Comparison of ENCODE assay signal across 8 cellular contexts in the genomic region with DNA sequence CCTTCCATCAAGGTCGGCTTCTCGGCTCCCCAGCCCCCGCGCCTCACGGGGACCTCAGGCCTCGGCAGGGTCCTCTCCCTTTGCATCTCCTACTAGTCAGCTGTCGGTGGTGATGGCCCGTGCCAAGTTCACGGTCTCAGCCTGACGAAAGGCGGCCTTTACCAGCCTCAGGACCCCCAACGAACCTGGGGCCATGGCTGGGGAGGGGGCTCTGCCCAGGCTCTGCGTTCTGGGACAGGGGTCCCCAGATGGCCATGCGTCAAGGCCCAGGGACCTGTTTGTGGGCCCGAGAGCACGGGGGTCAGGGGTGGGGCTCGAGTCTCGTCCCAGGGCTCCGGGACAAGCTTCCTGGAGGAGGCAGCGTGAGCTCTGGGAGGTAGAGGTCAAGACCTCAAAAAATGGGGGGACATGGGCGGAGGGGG. TPM values are rescaled to one million over a fixed set of nuclear protein-coding genes. Genes with fewer than 3 reads are reported as not detected.
DNase-seq lines count a peak whose midpoint lies in the region; ATAC-seq, FAIRE-seq and TF ChIP-seq lines count a peak whose summit lies in the region.

No MANE protein-coding gene starts in this region.

- H3K4me3 ChIP-seq in CD4-positive, CD25-positive, alpha-beta regulatory T cell (ENCODE audit: low read depth, low read length), result no peak overlapping the region
- H3K4me3 ChIP-seq in PC-9 (peak overlapping the region; percentile 46; the same call in 1 of the 2 replicates), endodermal cell (ENCODE audit: low read length) (no peak overlapping the region), neural progenitor cell (peak overlapping the region; percentile 39)

- POLR2A ChIA-PET in PC-9 (lab: Charles Lee; ENCODE audit: unreplicated experiment), result interaction anchor here (0.6 kb wide), 1 partner anchor 221 kb away, joined by 17 read pairs; no protein-coding TSS in a partner anchor

- intact Hi-C loops in PC-9 (cut with micrococcal nuclease; ENCODE audit: unreplicated experiment), result loop anchor here (1.0 to 2.0 kb wide), 3 partner anchors 119 to 210 kb away; a partner anchor contains a TSS

- peak overlapping the region; percentile 74 for H3K27ac ChIP-seq in CD4-positive, CD25-positive, alpha-beta regulatory T cell (ENCODE audit: insufficient read depth, low read length, poor library complexity, severe bottlenecking)
- H3K27ac ChIP-seq in PC-9, result peak overlapping the region; percentile 51; the same call in 1 of the 2 replicates
- H3K27ac ChIP-seq in endodermal cell (ENCODE audit: low read depth, low read length), result no peak overlapping the region
- no peak overlapping the region for H3K27ac ChIP-seq in neural progenitor cell

- H3K9me3 ChIP-seq in CD4-positive, CD25-positive, alpha-beta regulatory T cell (ENCODE audit: control insufficient read depth in 2 of 2, low read length in 2 of 2), result no peaks in the 10 kb centered on the region
- no peaks in the 10 kb centered on the region for H3K9me3 ChIP-seq in PC-9 (ENCODE audit: insufficient read depth, low read depth)
- H3K9me3 ChIP-seq in endodermal cell (ENCODE audit: control insufficient read depth, low read length), result no peaks in the 10 kb centered on the region
- no peaks in the 10 kb centered on the region for H3K9me3 ChIP-seq in neural progenitor cell (ENCODE audit: low read depth)

- no peak for FAIRE-seq in urothelium cell line (lab: Jason Lieb, UNC)

- peak overlapping the region in 2 of 4 donors; percentile 62 to 69 for H3K4me3 Mint-ChIP-seq in CD4-positive, CD25-positive, alpha-beta regulatory T cell
- H3K4me3 Mint-ChIP-seq in endodermal cell (peak overlapping the region; percentile 17), neural progenitor cell (peak overlapping the region; percentile 70)

- H3K27ac Mint-ChIP-seq in CD4-positive, CD25-positive, alpha-beta regulatory T cell, result peak overlapping the region; percentile 5 to 95 (median 94)
- H3K27ac Mint-ChIP-seq in endodermal cell, result no peak overlapping the region
- H3K27ac Mint-ChIP-seq in neural progenitor cell, result no peak overlapping the region

- no peak for ATAC-seq in CD4-positive, CD25-positive, alpha-beta regulatory T cell (ENCODE audit: low read depth in 2 of 2)
- ATAC-seq in HG02623 (IDR thresholded peaks at IDR 0.05; ENCODE audit: unreplicated experiment), result no peak

- H4K20me1 ChIP-seq in PC-9 (ENCODE audit: insufficient read depth), result no peaks in the 10 kb centered on the region
- H4K20me1 ChIP-seq in neural progenitor cell (ENCODE audit: low read depth), result no peaks in the 10 kb centered on the region

- WGBS in endodermal cell (ENCODE audit: insufficient coverage in 1 of 2, insufficient read length in 1 of 2), 2 experiments, result 86 to 90% methylated on average over 12 to 21 of the region's 21 CpGs

- H3K9ac ChIP-seq in endodermal cell (ENCODE audit: extremely low read depth, low read length, poor library complexity, severe bottlenecking), result no peak overlapping the region
- no peak overlapping the region for H3K9ac ChIP-seq in neural progenitor cell

- H3K9me2 ChIP-seq in PC-9 (ENCODE audit: insufficient read depth), result no peaks in the 10 kb centered on the region

- no peaks in the 10 kb centered on the region for H3K9me3 Mint-ChIP-seq in CD4-positive, CD25-positive, alpha-beta regulatory T cell
- H3K9me3 Mint-ChIP-seq in endodermal cell, result peaks cover 7% of the 10 kb centered on the region
- H3K9me3 Mint-ChIP-seq in neural progenitor cell, result no peaks in the 10 kb centered on the region

- peaks cover 6 to 15% (median 7%) of the 10 kb centered on the region in 4 donors for H3K4me1 Mint-ChIP-seq in CD4-positive, CD25-positive, alpha-beta regulatory T cell
- H3K4me1 Mint-ChIP-seq in endodermal cell (peaks cover 20% of the 10 kb centered on the region), neural progenitor cell (peaks cover 4% of the 10 kb centered on the region)

- TSS peak; percentile 55 for BruUV-seq in PC-9 (replicated peaks; lab: Mats Ljungman, UMichigan)

- 0 out of 2 replicates have a peak, but pooled peaks cover 9% of the 10 kb centered on the region for H3F3A ChIP-seq in PC-9 (ENCODE audit: insufficient read depth, low read depth)
- peaks cover 12% of the 10 kb centered on the region for H3F3A ChIP-seq in neural progenitor cell (ENCODE audit: low read depth)

- H2AFZ ChIP-seq in PC-9 (peak overlapping the region; percentile 86), neural progenitor cell (replicated peaks) (no peak overlapping the region)

- peaks cover 10% of the 10 kb centered on the region for H3K4me1 ChIP-seq in CD4-positive, CD25-positive, alpha-beta regulatory T cell (ENCODE audit: control insufficient read depth, insufficient read depth, low read length, poor library complexity, severe bottlenecking)
- peaks cover 13% of the 10 kb centered on the region; the same call in 1 of the 2 replicates for H3K4me1 ChIP-seq in PC-9 (replicated peaks; ENCODE audit: insufficient read depth)
- peaks cover 3% of the 10 kb centered on the region for H3K4me1 ChIP-seq in endodermal cell (ENCODE audit: control insufficient read depth, insufficient read depth, low read length)
- H3K4me1 ChIP-seq in neural progenitor cell, result no peaks in the 10 kb centered on the region

- H3K27me3 Mint-ChIP-seq in CD4-positive, CD25-positive, alpha-beta regulatory T cell, result no peaks in the 10 kb centered on the region
- no peaks in the 10 kb centered on the region for H3K27me3 Mint-ChIP-seq in endodermal cell (ENCODE audit: insufficient read depth)
- no peaks in the 10 kb centered on the region for H3K27me3 Mint-ChIP-seq in neural progenitor cell (ENCODE audit: insufficient read depth, low read depth)

- H3K4me2 ChIP-seq in PC-9, result peak overlapping the region; percentile 80
- peak overlapping the region; percentile 73 for H3K4me2 ChIP-seq in neural progenitor cell

- H3K79me2 ChIP-seq in PC-9 (ENCODE audit: low read depth) (no peaks in the 10 kb centered on the region), neural progenitor cell (ENCODE audit: low read depth) (no peaks in the 10 kb centered on the region)

- TF ChIP-seq CTCF in PC-9 (conservative IDR thresholded peaks at IDR 0.05) (no peak), endodermal cell (conservative IDR thresholded peaks at IDR 0.05) (no peak), neural progenitor cell (IDR thresholded peaks at IDR 0.05) (no peak)

- no peak for DNase-seq in CD4-positive, CD25-positive, alpha-beta regulatory T cell
- no peak for DNase-seq in PC-9
- DNase-seq in endodermal cell, result peak; percentile 55
- DNase-seq in neural progenitor cell (ENCODE audit: low spot score), result no peak
- DNase-seq in NCI-H2227 (lab: John Stamatoyannopoulos, UW; ENCODE audit: unreplicated experiment), result no peak
- DNase-seq in stimulated activated naive CD4-positive, alpha-beta T cell treated with Interleukin-2 at 50 U/mL for 16 hours (lab: John Stamatoyannopoulos, UW), result no peak
- DNase-seq in urothelium cell line (ENCODE audit: low spot score), result no peak

- no peaks in the 10 kb centered on the region for H3K27me3 ChIP-seq in CD4-positive, CD25-positive, alpha-beta regulatory T cell (ENCODE audit: control insufficient read depth, insufficient read depth, low read length)
- H3K27me3 ChIP-seq in PC-9 (ENCODE audit: insufficient read depth, low read depth) (no peaks in the 10 kb centered on the region), endodermal cell (ENCODE audit: control insufficient read depth, insufficient read depth, low read length, poor library complexity, severe bottlenecking) (no peaks in the 10 kb centered on the region), neural progenitor cell (no peaks in the 10 kb centered on the region)

- CTCF ChIA-PET in PC-9 (lab: Charles Lee), result interaction anchor here (0.6 kb wide), 2 partner anchors 34 to 42 kb away, joined by 3 read pairs; no protein-coding TSS in a partner anchor

- H3K36me3 ChIP-seq in CD4-positive, CD25-positive, alpha-beta regulatory T cell (ENCODE audit: control insufficient read depth, insufficient read depth, low read length), result no peaks in the 10 kb centered on the region
- H3K36me3 ChIP-seq in PC-9 (ENCODE audit: low read depth) (no peaks in the 10 kb centered on the region), endodermal cell (ENCODE audit: control insufficient read depth, insufficient read depth, low read length) (no peaks in the 10 kb centered on the region), neural progenitor cell (no peaks in the 10 kb centered on the region)

- H3K36me3 Mint-ChIP-seq in CD4-positive, CD25-positive, alpha-beta regulatory T cell, result no peaks in the 10 kb centered on the region
- H3K36me3 Mint-ChIP-seq in endodermal cell (ENCODE audit: low read depth) (no peaks in the 10 kb centered on the region), neural progenitor cell (no peaks in the 10 kb centered on the region)

RNA-seq across cellular contexts. Expression of a gene that starts 32.8 kb away (rescaled TPM):
- not detected for total RNA-seq in CD4-positive, CD25-positive, alpha-beta regulatory T cell
- polyA plus RNA-seq in CD4-positive, CD25-positive, alpha-beta regulatory T cell, result under 1 TPM; 0.09 to 0.35 (median 0.17) TPM
- total RNA-seq in PC-9 (2021) (0.11 and 0.15 TPM in 2 replicates), endodermal cell (under 1 TPM; 0.18 to 0.24 TPM), neural progenitor cell (ENCODE audit: low replicate concordance) (0.25 TPM in 1 of 2 replicates, not detected in the other)
- polyA plus RNA-seq in endodermal cell (2013, experiment 1 of 2), result 0.28 TPM
- 0.21 TPM for polyA plus RNA-seq in endodermal cell (2013, experiment 2 of 2)

RNA-seq across cellular contexts. Expression of a gene that starts 46.7 kb away (rescaled TPM):
- 79.4 TPM for total RNA-seq in CD4-positive, CD25-positive, alpha-beta regulatory T cell
- 10 to 100 TPM; 16.4 to 21.9 (median 19.0) TPM for polyA plus RNA-seq in CD4-positive, CD25-positive, alpha-beta regulatory T cell
- total RNA-seq in PC-9 (2021) (32.3 and 35.8 TPM in 2 replicates), endodermal cell (100 to 1,000 TPM in 1 of 2 donors, 10 to 100 TPM in 1; 94.8 to 103 TPM), neural progenitor cell (ENCODE audit: low replicate concordance) (54.8 and 58.9 TPM in 2 replicates)
- 84.2 TPM for polyA plus RNA-seq in endodermal cell (2013, experiment 1 of 2)
- 82.6 TPM for polyA plus RNA-seq in endodermal cell (2013, experiment 2 of 2)

Comparison
In these comparisons a context has a peak if more than half of its experiments do, and no peak if none do; other contexts are left out.
1. H3K27ac ChIP-seq: peak in CD4-positive, CD25-positive, alpha-beta regulatory T cell (single experiment) and PC-9 (single experiment); none in endodermal cell (single experiment) and neural progenitor cell (single experiment).
2. H3K4me3 ChIP-seq: peak in PC-9 (single experiment) and neural progenitor cell (single experiment); none in CD4-positive, CD25-positive, alpha-beta regulatory T cell (single experiment) and endodermal cell (single experiment).
3. H3K27ac Mint-ChIP-seq: peak in CD4-positive, CD25-positive, alpha-beta regulatory T cell (3 of 3); none in endodermal cell (single experiment) and neural progenitor cell (single experiment).